In the genomic region with DNA sequence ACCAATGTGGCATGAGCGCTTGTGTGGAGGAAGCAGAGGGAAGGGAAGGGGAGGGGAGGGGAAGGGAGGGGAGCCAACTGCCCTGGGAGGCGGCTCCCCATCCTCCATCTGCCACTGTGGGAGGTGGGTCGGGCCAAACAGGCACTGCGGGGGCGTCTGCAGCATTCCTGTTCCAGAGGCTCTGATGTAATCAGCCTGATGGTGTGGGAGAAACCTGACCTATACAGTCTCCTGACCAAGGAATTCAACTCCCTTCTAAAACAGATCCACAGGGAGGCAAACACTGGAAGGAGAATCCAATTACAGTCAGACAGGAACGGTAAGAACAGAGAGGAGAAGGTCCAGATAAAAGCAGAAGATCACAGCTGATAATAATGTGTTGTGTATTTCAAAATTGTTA, we compare ENCODE assay signal across 10 cellular contexts.
A peak's percentile ranks its signal among the peaks of the same experiment; 100 is the strongest.
DNase-seq lines count a peak whose midpoint lies in the region; ATAC-seq, FAIRE-seq and TF ChIP-seq lines count a peak whose summit lies in the region.
"Had no signal": no experiment of that assay in that cellular context is flagged by ENCODE, and none has a peak within 500 bp of the region (broad histone marks: within the 10 kb centered on the region; RNA-seq: fewer than 3 reads in every experiment).

No MANE protein-coding gene starts in this region.

- no peak overlapping the region for H3K9ac ChIP-seq in kidney (ENCODE audit: low read length in 2 of 2)

- no peak for FAIRE-seq in kidney (lab: Jason Lieb, UNC)

- H3K36me3 Mint-ChIP-seq in stimulated activated naive B cell treated with anti-CD40 and anti-IgM and Interleukin-4, amounts not matched to agents 10 μg/mL and 1 μg/mL and 100 μg/mL, for 72 hours: no peaks in the 10 kb centered on the region
- no peaks in the 10 kb centered on the region for H3K36me3 Mint-ChIP-seq in activated naive CD8-positive, alpha-beta T cell treated with anti-CD3 and anti-CD28 coated beads for 36 hours

- no peaks in the 10 kb centered on the region for H3K36me3 ChIP-seq in kidney (ENCODE audit: control insufficient read depth in 1 of 2, insufficient read depth in 2 of 2, low read length in 2 of 2)
- H3K36me3 ChIP-seq in tibial artery: no peaks in the 10 kb centered on the region

- TF ChIP-seq CTCF in cardiac fibroblast (IDR thresholded peaks at IDR 0.05; ENCODE audit: low read depth, low read length) (no peak), kidney (IDR thresholded peaks at IDR 0.05; ENCODE audit: borderline replicate concordance, extremely low read depth, insufficient read depth) (no peak), tibial artery (IDR thresholded peaks at IDR 0.05) (no peak)

- peaks cover 18 to 30% of the 10 kb centered on the region in 2 donors for H3K27me3 Mint-ChIP-seq in stimulated activated naive B cell treated with anti-CD40 and anti-IgM and Interleukin-4, amounts not matched to agents 10 μg/mL and 1 μg/mL and 100 μg/mL, for 72 hours
- H3K27me3 Mint-ChIP-seq in activated naive CD8-positive, alpha-beta T cell treated with anti-CD3 and anti-CD28 coated beads for 36 hours: peaks cover 15% of the 10 kb centered on the region

- intact Hi-C loops in kidney (cut with DNase I): no loop called here
- intact Hi-C loops in tibial artery (cut with DNase I; ENCODE audit: low total_unique reads): no loop called here

- no peaks in the 10 kb centered on the region for H3K9me3 ChIP-seq in kidney (ENCODE audit: control insufficient read depth in 1 of 2, low read length in 2 of 2)
- H3K9me3 ChIP-seq in tibial artery: no peaks in the 10 kb centered on the region

- no peak overlapping the region for H3K4me3 Mint-ChIP-seq in stimulated activated naive B cell treated with anti-CD40 and anti-IgM and Interleukin-4, amounts not matched to agents 10 μg/mL and 1 μg/mL and 100 μg/mL, for 72 hours
- H3K4me3 Mint-ChIP-seq in activated naive CD8-positive, alpha-beta T cell treated with anti-CD3 and anti-CD28 coated beads for 36 hours: no peak overlapping the region
- H3K4me3 Mint-ChIP-seq: activated naive CD4-positive, alpha-beta T cell treated with anti-CD3 and anti-CD28 coated beads for 36 hours had no signal

- no peaks in the 10 kb centered on the region for H3K27me3 ChIP-seq in tibial artery

- H3K27ac Mint-ChIP-seq in stimulated activated naive B cell treated with anti-CD40 and anti-IgM and Interleukin-4, amounts not matched to agents 10 μg/mL and 1 μg/mL and 100 μg/mL, for 72 hours: no peak overlapping the region
- no peak overlapping the region for H3K27ac Mint-ChIP-seq in activated naive CD8-positive, alpha-beta T cell treated with anti-CD3 and anti-CD28 coated beads for 36 hours
- H3K27ac Mint-ChIP-seq: activated naive CD4-positive, alpha-beta T cell treated with anti-CD3 and anti-CD28 coated beads for 36 hours had no signal

- no peaks in the 10 kb centered on the region for H3K4me1 Mint-ChIP-seq in stimulated activated naive B cell treated with anti-CD40 and anti-IgM and Interleukin-4, amounts not matched to agents 10 μg/mL and 1 μg/mL and 100 μg/mL, for 72 hours
- H3K4me1 Mint-ChIP-seq in activated naive CD8-positive, alpha-beta T cell treated with anti-CD3 and anti-CD28 coated beads for 36 hours: peaks cover 4% of the 10 kb centered on the region

- H3K9me3 Mint-ChIP-seq in stimulated activated naive B cell treated with anti-CD40 and anti-IgM and Interleukin-4, amounts not matched to agents 10 μg/mL and 1 μg/mL and 100 μg/mL, for 72 hours: no peaks in the 10 kb centered on the region
- H3K9me3 Mint-ChIP-seq in activated naive CD8-positive, alpha-beta T cell treated with anti-CD3 and anti-CD28 coated beads for 36 hours: no peaks in the 10 kb centered on the region
- H3K9me3 Mint-ChIP-seq: activated naive CD4-positive, alpha-beta T cell treated with anti-CD3 and anti-CD28 coated beads for 36 hours had no signal

- H3K4me1 ChIP-seq in kidney (ENCODE audit: control insufficient read depth in 1 of 2, insufficient read depth in 1 of 2, low read depth in 1 of 2, low read length in 2 of 2): peaks cover 0 to 3% of the 10 kb centered on the region in 2 donors
- H3K4me1 ChIP-seq in tibial artery: peaks cover 0 to 23% (median 16%) of the 10 kb centered on the region in 4 donors

- DNase-seq in NCI-H2107 (lab: John Stamatoyannopoulos, UW) (peak; percentile 9), cardiac fibroblast (ENCODE audit: low read depth in 2 of 2) (peak; percentile 24 to 85), kidney (peak; percentile 83), tibial artery (peak in 1 of 2 donors; percentile 74)
- DNase-seq in stimulated activated naive B cell treated with anti-CD40 and anti-IgM and Interleukin-4, amounts not matched to agents 10 μg/mL and 1 μg/mL and 100 μg/mL, for 72 hours: no peak
- DNase-seq in activated naive CD8-positive, alpha-beta T cell treated with anti-CD3 and anti-CD28 coated beads for 36 hours: no peak
- no peak for DNase-seq in activated CD8-positive, alpha-beta memory T cell treated with anti-CD3 and anti-CD28 coated beads for 24 hours
- DNase-seq: activated naive CD4-positive, alpha-beta T cell treated with anti-CD3 and anti-CD28 coated beads for 36 hours; MV-4-11; T-helper 1 cell had no signal

- no peak overlapping the region for H3K4me3 ChIP-seq in cardiac fibroblast (replicated peaks in 1 of 2; ENCODE audit: low read depth in 2 of 2, low read length in 2 of 2)
- no peak overlapping the region for H3K4me3 ChIP-seq in kidney (ENCODE audit: low read length in 2 of 2)
- H3K4me3 ChIP-seq in tibial artery: no peak overlapping the region

- H3K27ac ChIP-seq in kidney (ENCODE audit: low read depth in 2 of 2, low read length in 2 of 2) (peak overlapping the region in 1 of 2 donors; percentile 87), tibial artery (peak overlapping the region; percentile 9 to 59)

- no peak for ATAC-seq in stimulated activated naive B cell treated with anti-CD40 and anti-IgM and Interleukin-4, amounts not matched to agents 10 μg/mL and 1 μg/mL and 100 μg/mL, for 72 hours (replicated peaks)

Comparison
In these comparisons a context has a peak if more than half of its experiments do, and no peak if none do; other contexts are left out.
1. DNase-seq: peak in NCI-H2107 (single experiment), cardiac fibroblast (2 of 2) and kidney (single experiment); none in stimulated activated naive B cell treated with anti-CD40 and anti-IgM and Interleukin-4, amounts not matched to agents 10 μg/mL and 1 μg/mL and 100 μg/mL, for 72 hours (single experiment), activated naive CD8-positive, alpha-beta T cell treated with anti-CD3 and anti-CD28 coated beads for 36 hours (single experiment) and activated CD8-positive, alpha-beta memory T cell treated with anti-CD3 and anti-CD28 coated beads for 24 hours (single experiment).